ENCODE assay signal across 10 cellular contexts in the genomic region with DNA sequence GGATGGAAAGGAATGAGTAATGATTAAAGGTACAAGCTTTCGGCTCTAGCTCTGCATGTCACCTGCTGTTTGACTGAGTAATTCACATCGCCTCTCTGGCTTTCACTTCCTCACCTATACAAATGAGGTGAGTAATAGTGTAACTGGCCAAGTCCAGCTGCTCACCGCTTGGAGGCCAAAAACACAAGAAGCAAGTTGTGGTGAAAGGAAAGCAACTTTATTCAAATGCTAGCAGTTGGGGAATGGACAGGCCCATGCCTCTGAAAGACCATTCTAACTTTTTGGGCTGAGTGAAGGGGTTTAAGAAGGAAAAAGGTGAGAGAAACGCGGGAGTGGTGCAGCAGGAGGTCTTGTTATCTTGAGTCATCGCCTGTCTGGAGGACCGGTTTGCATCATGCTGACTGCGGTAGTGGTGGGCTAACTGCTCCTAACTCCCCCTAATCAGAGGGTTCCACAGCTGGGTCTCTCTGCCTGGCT. TPM values are rescaled to one million over a fixed set of nuclear protein-coding genes. Genes with fewer than 3 reads are reported as not detected.
DNase-seq lines count a peak whose midpoint lies in the region; ATAC-seq, FAIRE-seq and TF ChIP-seq lines count a peak whose summit lies in the region.
"Had no signal": no experiment of that assay in that cellular context is flagged by ENCODE, and none has a peak within 500 bp of the region (broad histone marks: within the 10 kb centered on the region; RNA-seq: fewer than 3 reads in every experiment).

No MANE protein-coding gene starts in this region.

- no peaks in the 10 kb centered on the region for H3K27me3 ChIP-seq in GM23338 (ENCODE audit: insufficient read depth)

- WGBS in mesodermal cell (ENCODE audit: insufficient coverage in 2 of 2), 2 experiments: 35 to 53% methylated on average over 5 of the region's 8 CpGs

- TF ChIP-seq POLR2A in H54 (IDR thresholded peaks at IDR 0.05; ENCODE audit: low read depth, low read length): no peak

- H3K4me1 Mint-ChIP-seq in GM23338: peaks cover 21% of the 10 kb centered on the region
- no peaks in the 10 kb centered on the region for H3K4me1 Mint-ChIP-seq in chondrocyte (ENCODE audit: low read depth)
- H3K4me1 Mint-ChIP-seq: neural crest cell had no signal

- 0 out of 2 replicates have a peak overlapping the region, but pooled peaks have one; percentile 5 for H2AFZ ChIP-seq in GM23338

- 0 out of 2 replicates have a peak, but pooled peaks cover 2% of the 10 kb centered on the region for H4K20me1 ChIP-seq in GM23338 (replicated peaks; ENCODE audit: insufficient read depth)

- no peaks in the 10 kb centered on the region for H3K9me3 ChIP-seq in mesodermal cell (ENCODE audit: control insufficient read depth, low read length)

- TF ChIP-seq CTCF in GM23338 (conservative IDR thresholded peaks at IDR 0.05; ENCODE audit: low read depth in 2 of 2) (no peak), chondrocyte (IDR thresholded peaks at IDR 0.05) (no peak)

- H3K9me3 Mint-ChIP-seq in GM23338 (no peaks in the 10 kb centered on the region), chondrocyte (ENCODE audit: low read depth) (no peaks in the 10 kb centered on the region)
- H3K9me3 Mint-ChIP-seq: neural crest cell; stimulated activated naive CD8-positive, alpha-beta T cell treated with anti-CD3 and anti-CD28 coated beads, Interleukin-15, Interleukin-2, amounts not matched to agents 100 ng/mL and 50 ng/mL, for 24 hours had no signal

- FAIRE-seq in H54 (lab: Jason Lieb, UNC): no peak

- H3K4me1 ChIP-seq in GM23338 (ENCODE audit: insufficient read depth): no peaks in the 10 kb centered on the region
- peaks cover 3% of the 10 kb centered on the region for H3K4me1 ChIP-seq in mesodermal cell (ENCODE audit: control insufficient read depth, insufficient read depth, low read length, poor library complexity, severe bottlenecking)

- peaks cover 3% of the 10 kb centered on the region for H3K27me3 Mint-ChIP-seq in GM23338 (ENCODE audit: insufficient read depth, low read depth, poor library complexity)
- peaks cover 46% of the 10 kb centered on the region for H3K27me3 Mint-ChIP-seq in chondrocyte (ENCODE audit: low read depth)

- H3K27ac ChIP-seq in GM23338 (ENCODE audit: low read depth) (no peak overlapping the region), mesodermal cell (ENCODE audit: low read depth, low read length, severe bottlenecking) (peak overlapping the region; percentile 77)

- no peaks in the 10 kb centered on the region for H3K9me2 ChIP-seq in GM23338 (ENCODE audit: insufficient read depth)

- no peaks in the 10 kb centered on the region for H3K79me2 ChIP-seq in GM23338 (replicated peaks; ENCODE audit: insufficient read depth)

- H3K36me3 ChIP-seq in GM23338 (ENCODE audit: insufficient read depth) (no peaks in the 10 kb centered on the region), mesodermal cell (ENCODE audit: control insufficient read depth, insufficient read depth, low read length) (no peaks in the 10 kb centered on the region)

- H3K27ac Mint-ChIP-seq in GM23338 (peak overlapping the region; percentile 89), chondrocyte (ENCODE audit: unreplicated experiment) (no peak overlapping the region)
- H3K27ac Mint-ChIP-seq: stimulated activated naive CD8-positive, alpha-beta T cell treated with anti-CD3 and anti-CD28 coated beads, Interleukin-15, Interleukin-2, amounts not matched to agents 100 ng/mL and 50 ng/mL, for 24 hours had no signal

- ATAC-seq in GM18909 (IDR thresholded peaks at IDR 0.05; ENCODE audit: poor library complexity, unreplicated experiment): peak; percentile 97
- ATAC-seq in GM23338: peak; percentile 82

- H3K4me3 ChIP-seq in GM23338 (no peak overlapping the region), mesodermal cell (ENCODE audit: extremely low read depth, insufficient read depth, low read length, poor library complexity, severe bottlenecking) (no peak overlapping the region)

- H3K36me3 Mint-ChIP-seq in GM23338 (ENCODE audit: low read depth) (no peaks in the 10 kb centered on the region), chondrocyte (ENCODE audit: low read depth) (no peaks in the 10 kb centered on the region)

- no peak overlapping the region for H3K4me2 ChIP-seq in GM23338

- H3F3A ChIP-seq in GM23338 (replicated peaks; ENCODE audit: low read depth): no peaks in the 10 kb centered on the region

- DNase-seq in GM23338 (ENCODE audit: low spot score): peak; percentile 38
- peak; percentile 86 for DNase-seq in HPDE6-E6E7 (ENCODE audit: extremely low spot score)
- no peak for DNase-seq in H54 (ENCODE audit: insufficient read length, low spot score)
- no peak for DNase-seq in chondrocyte (ENCODE audit: low spot score)
- no peak for DNase-seq in NCI-H1694 treated with DMSO at 0.1 percent for 48 hours (lab: John Stamatoyannopoulos, UW)

- no peak overlapping the region for H3K4me3 Mint-ChIP-seq in GM23338
- H3K4me3 Mint-ChIP-seq in chondrocyte (ENCODE audit: unreplicated experiment): no peak overlapping the region
- H3K4me3 Mint-ChIP-seq: neural crest cell; stimulated activated naive CD8-positive, alpha-beta T cell treated with anti-CD3 and anti-CD28 coated beads, Interleukin-15, Interleukin-2, amounts not matched to agents 100 ng/mL and 50 ng/mL, for 24 hours had no signal

TF ChIP-seq in GM23338, 12 proteins besides CTCF, POLR2A, EP300 and RAD21 (continues in another document):
- TF ChIP-seq CREB1 (CRISPR knock-in tag; IDR thresholded peaks at IDR 0.05; ENCODE audit: low read depth): no peak
- no peak for TF ChIP-seq EZH2 (IDR thresholded peaks at IDR 0.05; ENCODE audit: low read depth, unreplicated experiment)
- no peak for TF ChIP-seq EZH2phosphoT487 (IDR thresholded peaks at IDR 0.05; ENCODE audit: unreplicated experiment)
- no peak for TF ChIP-seq POLR2AphosphoS5 (IDR thresholded peaks at IDR 0.05; ENCODE audit: low read depth)
- TF ChIP-seq, protein P1, sequence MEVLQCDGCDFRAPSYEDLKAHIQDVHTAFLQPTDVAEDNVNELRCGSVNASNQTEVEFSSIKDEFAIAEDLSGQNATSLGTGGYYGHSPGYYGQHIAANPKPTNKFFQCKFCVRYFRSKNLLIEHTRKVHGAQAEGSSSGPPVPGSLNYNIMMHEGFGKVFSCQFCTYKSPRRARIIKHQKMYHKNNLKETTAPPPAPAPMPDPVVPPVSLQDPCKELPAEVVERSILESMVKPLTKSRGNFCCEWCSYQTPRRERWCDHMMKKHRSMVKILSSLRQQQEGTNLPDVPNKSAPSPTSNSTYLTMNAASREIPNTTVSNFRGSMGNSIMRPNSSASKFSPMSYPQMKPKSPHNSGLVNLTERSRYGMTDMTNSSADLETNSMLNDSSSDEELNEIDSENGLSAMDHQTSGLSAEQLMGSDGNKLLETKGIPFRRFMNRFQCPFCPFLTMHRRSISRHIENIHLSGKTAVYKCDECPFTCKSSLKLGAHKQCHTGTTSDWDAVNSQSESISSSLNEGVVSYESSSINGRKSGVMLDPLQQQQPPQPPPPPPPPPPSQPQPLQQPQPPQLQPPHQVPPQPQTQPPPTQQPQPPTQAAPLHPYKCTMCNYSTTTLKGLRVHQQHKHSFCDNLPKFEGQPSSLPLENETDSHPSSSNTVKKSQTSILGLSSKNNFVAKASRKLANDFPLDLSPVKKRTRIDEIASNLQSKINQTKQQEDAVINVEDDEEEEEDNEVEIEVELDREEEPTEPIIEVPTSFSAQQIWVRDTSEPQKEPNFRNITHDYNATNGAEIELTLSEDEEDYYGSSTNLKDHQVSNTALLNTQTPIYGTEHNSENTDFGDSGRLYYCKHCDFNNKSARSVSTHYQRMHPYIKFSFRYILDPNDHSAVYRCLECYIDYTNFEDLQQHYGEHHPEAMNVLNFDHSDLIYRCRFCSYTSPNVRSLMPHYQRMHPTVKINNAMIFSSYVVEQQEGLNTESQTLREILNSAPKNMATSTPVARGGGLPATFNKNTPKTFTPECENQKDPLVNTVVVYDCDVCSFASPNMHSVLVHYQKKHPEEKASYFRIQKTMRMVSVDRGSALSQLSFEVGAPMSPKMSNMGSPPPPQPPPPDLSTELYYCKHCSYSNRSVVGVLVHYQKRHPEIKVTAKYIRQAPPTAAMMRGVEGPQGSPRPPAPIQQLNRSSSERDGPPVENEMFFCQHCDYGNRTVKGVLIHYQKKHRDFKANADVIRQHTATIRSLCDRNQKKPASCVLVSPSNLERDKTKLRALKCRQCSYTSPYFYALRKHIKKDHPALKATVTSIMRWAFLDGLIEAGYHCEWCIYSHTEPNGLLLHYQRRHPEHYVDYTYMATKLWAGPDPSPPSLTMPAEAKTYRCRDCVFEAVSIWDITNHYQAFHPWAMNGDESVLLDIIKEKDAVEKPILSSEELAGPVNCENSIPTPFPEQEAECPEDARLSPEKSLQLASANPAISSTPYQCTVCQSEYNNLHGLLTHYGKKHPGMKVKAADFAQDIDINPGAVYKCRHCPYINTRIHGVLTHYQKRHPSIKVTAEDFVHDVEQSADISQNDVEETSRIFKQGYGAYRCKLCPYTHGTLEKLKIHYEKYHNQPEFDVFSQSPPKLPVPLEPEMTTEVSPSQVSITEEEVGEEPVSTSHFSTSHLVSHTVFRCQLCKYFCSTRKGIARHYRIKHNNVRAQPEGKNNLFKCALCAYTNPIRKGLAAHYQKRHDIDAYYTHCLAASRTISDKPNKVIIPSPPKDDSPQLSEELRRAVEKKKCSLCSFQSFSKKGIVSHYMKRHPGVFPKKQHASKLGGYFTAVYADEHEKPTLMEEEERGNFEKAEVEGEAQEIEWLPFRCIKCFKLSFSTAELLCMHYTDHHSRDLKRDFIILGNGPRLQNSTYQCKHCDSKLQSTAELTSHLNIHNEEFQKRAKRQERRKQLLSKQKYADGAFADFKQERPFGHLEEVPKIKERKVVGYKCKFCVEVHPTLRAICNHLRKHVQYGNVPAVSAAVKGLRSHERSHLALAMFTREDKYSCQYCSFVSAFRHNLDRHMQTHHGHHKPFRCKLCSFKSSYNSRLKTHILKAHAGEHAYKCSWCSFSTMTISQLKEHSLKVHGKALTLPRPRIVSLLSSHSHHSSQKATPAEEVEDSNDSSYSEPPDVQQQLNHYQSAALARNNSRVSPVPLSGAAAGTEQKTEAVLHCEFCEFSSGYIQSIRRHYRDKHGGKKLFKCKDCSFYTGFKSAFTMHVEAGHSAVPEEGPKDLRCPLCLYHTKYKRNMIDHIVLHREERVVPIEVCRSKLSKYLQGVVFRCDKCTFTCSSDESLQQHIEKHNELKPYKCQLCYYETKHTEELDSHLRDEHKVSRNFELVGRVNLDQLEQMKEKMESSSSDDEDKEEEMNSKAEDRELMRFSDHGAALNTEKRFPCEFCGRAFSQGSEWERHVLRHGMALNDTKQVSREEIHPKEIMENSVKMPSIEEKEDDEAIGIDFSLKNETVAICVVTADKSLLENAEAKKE (CRISPR knock-in tag; IDR thresholded peaks at IDR 0.05): no peak

RNA-seq across cellular contexts. Expression of gene CSNK2A2, which starts 45.7 kb away (rescaled TPM):
- 102 and 112 TPM in 2 replicates for total RNA-seq in GM23338 (2014; rRNA removed; shearing (Covaris generic))
- 40.5 and 44.7 TPM in 2 replicates for polyA plus RNA-seq in GM23338 (2016; fragmentation: Nextera tagmentation; extraction: Ambion mirVana)
- polyA plus RNA-seq in mesodermal cell (2013, experiment 1 of 2): 75.8 TPM
- 78.5 TPM for polyA plus RNA-seq in mesodermal cell (2013, experiment 2 of 2)
- 55.2 to 70.8 TPM (median 69.6 TPM) in 3 replicates for total RNA-seq in chondrocyte

RNA-seq across cellular contexts. Expression of gene PRSS54, which starts 51.3 kb away (rescaled TPM):
- not detected in 2 replicates for total RNA-seq in GM23338 (2014; rRNA removed; shearing (Covaris generic))
- polyA plus RNA-seq in GM23338 (2016; fragmentation: Nextera tagmentation; extraction: Ambion mirVana): not detected in 2 replicates
- not detected for polyA plus RNA-seq in mesodermal cell (2013, experiment 1 of 2)
- not detected for polyA plus RNA-seq in mesodermal cell (2013, experiment 2 of 2)
- not detected in 3 replicates for total RNA-seq in chondrocyte
- total RNA-seq: neural crest cell had no signal
- polyA plus RNA-seq: esophagus had no signal

Comparison
In these comparisons a context has a peak if more than half of its experiments do, and no peak if none do; other contexts are left out.
1. DNase-seq: peak in GM23338 (single experiment) and HPDE6-E6E7 (single experiment); none in H54 (single experiment), chondrocyte (single experiment) and NCI-H1694 treated with DMSO at 0.1 percent for 48 hours (single experiment).